Comparison of ENCODE assay signal across 10 cellular contexts in the genomic region with DNA sequence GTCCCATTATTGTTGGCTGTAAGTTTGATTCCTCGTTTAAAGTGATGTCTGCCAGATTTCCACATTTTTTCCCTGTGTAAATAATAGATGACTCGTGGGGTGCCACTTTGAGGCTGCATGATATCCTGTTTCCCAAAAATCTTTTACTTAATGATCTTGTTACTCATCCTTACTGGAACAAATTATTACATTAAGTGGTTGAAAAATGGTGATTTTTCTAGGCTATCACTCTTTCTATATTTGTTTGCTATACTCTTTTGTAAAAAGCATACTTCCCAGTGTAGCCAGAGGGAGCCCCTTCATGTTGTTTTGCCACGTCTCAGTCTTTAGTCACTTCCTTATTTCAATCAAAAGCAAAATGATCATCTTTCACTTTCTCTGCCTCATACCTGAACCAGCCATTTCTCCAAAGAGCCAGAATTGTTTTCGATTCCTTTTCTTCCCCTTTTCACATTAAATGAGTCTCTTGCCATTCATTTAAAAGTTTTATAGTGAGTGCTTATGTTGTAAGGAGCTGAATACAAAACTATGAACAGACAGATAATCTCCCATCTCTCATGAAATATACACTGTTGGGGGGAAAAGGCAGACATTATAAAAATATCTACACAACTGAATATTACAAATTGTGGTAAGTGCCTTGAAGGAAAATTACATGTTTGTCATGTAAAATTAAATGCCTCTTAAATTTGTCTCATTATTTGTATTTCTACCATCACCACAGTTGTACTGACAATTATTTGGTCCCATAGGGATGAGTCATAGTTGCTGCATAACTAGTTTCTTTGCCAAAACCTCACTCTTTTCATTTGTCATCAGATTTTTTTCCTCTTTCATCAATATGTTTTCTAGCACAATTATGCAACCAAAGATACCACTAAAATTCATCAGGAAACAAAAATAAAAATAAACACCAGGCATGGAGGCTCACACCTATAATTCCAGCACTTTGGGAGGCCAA. TPM values are rescaled to one million over a fixed set of nuclear protein-coding genes. Genes with fewer than 3 reads are reported as not detected.
DNase-seq lines count a peak whose midpoint lies in the region; ATAC-seq, FAIRE-seq and TF ChIP-seq lines count a peak whose summit lies in the region.
"Had no signal": no experiment of that assay in that cellular context is flagged by ENCODE, and none has a peak within 500 bp of the region (broad histone marks: within the 10 kb centered on the region; RNA-seq: fewer than 3 reads in every experiment).

No MANE protein-coding gene starts in this region.

- DNase-seq in Calu3 (no peak), SK-MEL-5 (ENCODE audit: low read depth, low spot score) (peak; percentile 44), globus pallidus (ENCODE audit: low spot score) (peak; percentile 7), glutamatergic neuron (no peak), frontal cortex (ENCODE audit: low spot score in 2 of 2) (no peak), NCI-H526 treated with DMSO at 0.1 percent for 48 hours (lab: John Stamatoyannopoulos, UW) (no peak)

- intact Hi-C loops in Calu3 (cut with micrococcal nuclease; ENCODE audit: unreplicated experiment), result loop anchor here (2.0 to 5.0 kb wide), 2 partner anchors 46 to 60 kb away; no protein-coding TSS in a partner anchor

- FAIRE-seq in frontal cortex (lab: Jason Lieb, UNC), result no peak

- no peaks in the 10 kb centered on the region for H3K36me3 Mint-ChIP-seq in Calu3 (ENCODE audit: insufficient read depth, unreplicated experiment)
- no peaks in the 10 kb centered on the region for H3K36me3 Mint-ChIP-seq in glutamatergic neuron (ENCODE audit: unreplicated experiment)

- in situ Hi-C loops in SK-MEL-5 (cut with HindIII; ENCODE audit: low pct_unique_long_range_greater_than_20kb, low sequenced_read_pairs), result no loop called here

- ATAC-seq in GM19324 (IDR thresholded peaks at IDR 0.05; ENCODE audit: low FRiP score, unreplicated experiment) (peak; percentile 95), HG03139 (IDR thresholded peaks at IDR 0.05; ENCODE audit: unreplicated experiment) (peak; percentile 92)

- CTCF ChIA-PET in Calu3 (lab: Charles Lee), result interaction anchor here (0.5 kb wide), 1 partner anchor 188 kb away, joined by 5 read pairs; no protein-coding TSS in a partner anchor

- peak overlapping the region; percentile 89 for H3K27ac Mint-ChIP-seq in Calu3 (ENCODE audit: unreplicated experiment)
- no peak overlapping the region for H3K27ac Mint-ChIP-seq in glutamatergic neuron (ENCODE audit: unreplicated experiment)

- peaks cover 16% of the 10 kb centered on the region for H3K4me1 Mint-ChIP-seq in Calu3 (ENCODE audit: low read depth, unreplicated experiment)
- H3K4me1 Mint-ChIP-seq in glutamatergic neuron (ENCODE audit: low read depth, unreplicated experiment), result peaks cover 3% of the 10 kb centered on the region

- no TSS peak for BruUV-seq in Calu3 (replicated peaks; lab: Mats Ljungman, UMichigan)

- H3K27me3 Mint-ChIP-seq in Calu3 (ENCODE audit: unreplicated experiment) (no peaks in the 10 kb centered on the region), glutamatergic neuron (ENCODE audit: unreplicated experiment) (no peaks in the 10 kb centered on the region)

- H3K4me3 Mint-ChIP-seq in Calu3 (ENCODE audit: low read depth, unreplicated experiment) (peak overlapping the region; percentile 21), glutamatergic neuron (ENCODE audit: unreplicated experiment) (no peak overlapping the region)
- H3K4me3 Mint-ChIP-seq: nephron had no signal

- no peaks in the 10 kb centered on the region for H3K9me3 Mint-ChIP-seq in Calu3 (ENCODE audit: low read depth, unreplicated experiment)
- no peaks in the 10 kb centered on the region for H3K9me3 Mint-ChIP-seq in glutamatergic neuron (ENCODE audit: unreplicated experiment)
- H3K9me3 Mint-ChIP-seq: nephron had no signal

- TF ChIP-seq CTCF in Calu3 (IDR thresholded peaks at IDR 0.05; ENCODE audit: unreplicated experiment) (no peak), glutamatergic neuron (IDR thresholded peaks at IDR 0.05; ENCODE audit: partially characterized antibody, unreplicated experiment) (no peak)

RNA-seq across cellular contexts. Expression of gene ADGRG7, which starts 41.5 kb away (rescaled TPM):
- total RNA-seq in Calu3 (2022) (1.2 and 1.4 TPM in 2 replicates), glutamatergic neuron (ENCODE audit: unreplicated experiment) (not detected), frontal cortex (not detected)
- not detected in 2 replicates for total RNA-seq in SK-MEL-5 (2014; rRNA removed; shearing (Covaris generic))
- not detected in 2 replicates for polyA plus RNA-seq in SK-MEL-5 (2015; cell fraction: cytosol; rRNA removed)
- polyA plus RNA-seq in SK-MEL-5 (2015; cell fraction: nucleus; rRNA removed), result not detected in 2 replicates
- total RNA-seq: SJCRH30 had no signal

RNA-seq across cellular contexts. Expression of gene TFG, which starts 58.4 kb away (rescaled TPM):
- total RNA-seq in Calu3 (2022), result 139 and 143 TPM in 2 replicates
- total RNA-seq in SK-MEL-5 (2014; rRNA removed; shearing (Covaris generic)), result 79.0 and 95.6 TPM in 2 replicates
- 174 and 228 TPM in 2 replicates for polyA plus RNA-seq in SK-MEL-5 (2015; cell fraction: cytosol; rRNA removed)
- 135 and 146 TPM in 2 replicates for polyA plus RNA-seq in SK-MEL-5 (2015; cell fraction: nucleus; rRNA removed)
- total RNA-seq in glutamatergic neuron (ENCODE audit: unreplicated experiment), result 75.0 TPM
- 54.6 TPM for total RNA-seq in frontal cortex

Comparison
In these comparisons a context has a peak if more than half of its experiments do, and no peak if none do; other contexts are left out.
1. DNase-seq: peak in SK-MEL-5 (single experiment) and globus pallidus (single experiment); none in Calu3 (single experiment), glutamatergic neuron (single experiment), frontal cortex (0 of 2) and NCI-H526 treated with DMSO at 0.1 percent for 48 hours (single experiment).